9 cellular contexts compared by ENCODE assay signal in genomic region chr2:66576381-66577330, GRCh38.
A peak's percentile ranks its signal among the peaks of the same experiment; 100 is the strongest.
DNase-seq lines count a peak whose midpoint lies in the region; ATAC-seq and TF ChIP-seq lines count a peak whose summit lies in the region.
"Had no signal": no experiment of that assay in that cellular context is flagged by ENCODE, and none has a peak within 500 bp of the region (broad histone marks: within the 10 kb centered on the region; RNA-seq: fewer than 3 reads in every experiment).

No MANE protein-coding gene starts in this region.

- H3K27ac Mint-ChIP-seq in glutamatergic neuron (ENCODE audit: unreplicated experiment) = no peak overlapping the region

- H3K27me3 Mint-ChIP-seq in glutamatergic neuron (ENCODE audit: unreplicated experiment) = peaks cover 32% of the 10 kb centered on the region

- H3K4me3 ChIP-seq in Peyer's patch = peak overlapping the region; percentile 26 to 53 (median 40)

- H3K4me1 ChIP-seq in Peyer's patch = peaks cover 0 to 16% (median 0%) of the 10 kb centered on the region in 4 donors

- H3K4me3 Mint-ChIP-seq in glutamatergic neuron (ENCODE audit: unreplicated experiment) = peak overlapping the region; percentile 77

- no peak for ATAC-seq in GM19324 (IDR thresholded peaks at IDR 0.05; ENCODE audit: low FRiP score, unreplicated experiment)

- no peak for TF ChIP-seq CTCF in Peyer's patch (IDR thresholded peaks at IDR 0.05)
- TF ChIP-seq CTCF in glutamatergic neuron (IDR thresholded peaks at IDR 0.05; ENCODE audit: partially characterized antibody, unreplicated experiment) = no peak

- no peak for TF ChIP-seq POLR2A in Peyer's patch (IDR thresholded peaks at IDR 0.05)
- no peak for TF ChIP-seq POLR2A in erythroblast (IDR thresholded peaks at IDR 0.05; ENCODE audit: low read length)

- no peaks in the 10 kb centered on the region for H3K36me3 Mint-ChIP-seq in glutamatergic neuron (ENCODE audit: unreplicated experiment)

- H3K9me3 Mint-ChIP-seq in glutamatergic neuron (ENCODE audit: unreplicated experiment) = peaks cover 18% of the 10 kb centered on the region

- H3K9me3 ChIP-seq in Peyer's patch = no peaks in the 10 kb centered on the region

- H3K36me3 ChIP-seq in Peyer's patch = no peaks in the 10 kb centered on the region

- H3K27me3 ChIP-seq in Peyer's patch = peaks cover 0 to 7% of the 10 kb centered on the region in 2 donors

- peaks cover 21% of the 10 kb centered on the region for H3K4me1 Mint-ChIP-seq in glutamatergic neuron (ENCODE audit: low read depth, unreplicated experiment)

- intact Hi-C loops in posterior vena cava (cut with DNase I) = loop anchor here (2.0 to 10.0 kb wide), 4 partner anchors 132 to 1266 kb away; no protein-coding TSS in a partner anchor

- DNase-seq in DMS53 (lab: John Stamatoyannopoulos, UW) (peak; percentile 65), Peyer's patch (peak in 1 of 3 donors; percentile 54), glutamatergic neuron (no peak), posterior vena cava (ENCODE audit: low spot score) (peak; percentile 84), erythroblast (lab: John Stamatoyannopoulos, UW) (no peak), NCI-H2171 treated with DMSO at 0.1 percent for 48 hours (lab: John Stamatoyannopoulos, UW) (no peak), NCI-H1105 treated with DMSO at 0.1 percent for 48 hours (lab: John Stamatoyannopoulos, UW) (no peak)
- DNase-seq: effector CD4-positive, alpha-beta T cell had no signal

- peak overlapping the region; percentile 64 to 85 (median 67) for H3K27ac ChIP-seq in Peyer's patch

Comparison
In these comparisons a context has a peak if more than half of its experiments do, and no peak if none do; other contexts are left out.
1. DNase-seq: peak in DMS53 (single experiment) and posterior vena cava (single experiment); none in glutamatergic neuron (single experiment), erythroblast (0 of 2), NCI-H2171 treated with DMSO at 0.1 percent for 48 hours (single experiment) and NCI-H1105 treated with DMSO at 0.1 percent for 48 hours (single experiment).